Comparison of ENCODE assay signal across 12 cellular contexts in genomic region chr5:14212838-14213237, GRCh38.
DNase-seq lines count a peak whose midpoint lies in the region; ATAC-seq and TF ChIP-seq lines count a peak whose summit lies in the region.
"Had no signal": no experiment of that assay in that cellular context is flagged by ENCODE, and none has a peak within 500 bp of the region (broad histone marks: within the 10 kb centered on the region; RNA-seq: fewer than 3 reads in every experiment).

No MANE protein-coding gene starts in this region.

- peaks cover 94% of the 10 kb centered on the region for H3K4me1 ChIP-seq in GM23248 (ENCODE audit: insufficient read depth)

- H3K9me3 Mint-ChIP-seq in IgD-negative memory B cell, result peaks cover 0 to 2% (median 0%) of the 10 kb centered on the region in 3 donors
- H3K9me3 Mint-ChIP-seq in naive B cell, result peaks cover 0 to 2% (median 0%) of the 10 kb centered on the region in 7 donors

- no peak overlapping the region for H3K9ac ChIP-seq in GM23248

- peaks cover 89% of the 10 kb centered on the region for H3F3A ChIP-seq in GM23248 (ENCODE audit: insufficient read depth)

- no peaks in the 10 kb centered on the region for H3K9me2 ChIP-seq in GM23248 (ENCODE audit: insufficient read depth)

- H3K79me2 ChIP-seq in GM23248 (ENCODE audit: insufficient read depth), result peaks cover 100% of the 10 kb centered on the region

- DNase-seq in GM23248 (no peak), naive B cell (no peak), Right ventricle myocardium inferior (ENCODE audit: missing footprints) (no peak), NCI-H526 treated with DMSO at 0.1 percent for 48 hours (lab: John Stamatoyannopoulos, UW) (no peak)
- DNase-seq in activated CD4-positive, alpha-beta T cell treated with anti-CD3 and anti-CD28 coated beads for 4 hours, result no peak
- DNase-seq: activated CD4-positive, CD25-positive, alpha-beta regulatory T cell treated with anti-CD3 and anti-CD28 coated beads, Interleukin-2, amount 50 U/mL, for 72 hours; effector CD4-positive, alpha-beta T cell; NCI-H1092; stimulated activated naive CD4-positive, alpha-beta T cell treated with Interleukin-2 at 50 U/mL for 16 hours had no signal

- peaks cover 7% of the 10 kb centered on the region for H3K36me3 ChIP-seq in GM23248 (ENCODE audit: low read depth)

- WGBS in GM23248 (ENCODE audit: low coverage in 1 of 2, low lambda C conversion rate in 2 of 2, missing lambda C conversion rate in 2 of 2), 2 experiments, result 76 to 77% methylated on average over 4 of the region's 4 CpGs

- H3K4me3 Mint-ChIP-seq in IgD-negative memory B cell (peak overlapping the region; percentile 70 to 87 (median 84)), naive B cell (peak overlapping the region; percentile 8 to 78 (median 72))

- no peak overlapping the region for H3K4me2 ChIP-seq in GM23248 (ENCODE audit: unreplicated experiment)

- H3K9me3 ChIP-seq in GM23248 (ENCODE audit: low read depth), result no peaks in the 10 kb centered on the region

- peak overlapping the region; percentile 86; the same call in 1 of the 2 replicates for H3K27ac ChIP-seq in GM23248

- ATAC-seq in GM18517 (IDR thresholded peaks at IDR 0.05; ENCODE audit: unreplicated experiment) (peak; percentile 34), naive B cell (ENCODE audit: low read depth in 2 of 2) (peak; percentile 42), Right ventricle myocardium inferior (no peak), SK-N-SH treated with all-trans-retinoic acid at 6 μM for 48 hours (no peak)

- H2AFZ ChIP-seq in GM23248, result no peak overlapping the region

- in situ Hi-C loops in GM23248 (cut with MboI), result no loop called here

- H3K27me3 ChIP-seq in GM23248 (replicated peaks; ENCODE audit: insufficient read depth), result no peaks in the 10 kb centered on the region

- intact Hi-C loops in Right ventricle myocardium inferior (cut with DNase I), result no loop called here

- H3K36me3 Mint-ChIP-seq in IgD-negative memory B cell (no peaks in the 10 kb centered on the region), naive B cell (no peaks in the 10 kb centered on the region)

- H3K27me3 Mint-ChIP-seq in IgD-negative memory B cell, result no peaks in the 10 kb centered on the region
- no peaks in the 10 kb centered on the region for H3K27me3 Mint-ChIP-seq in naive B cell

- H4K20me1 ChIP-seq in GM23248 (ENCODE audit: insufficient read depth), result peaks cover 28% of the 10 kb centered on the region

- peak overlapping the region; percentile 95 to 98 (median 97) for H3K27ac Mint-ChIP-seq in IgD-negative memory B cell
- H3K27ac Mint-ChIP-seq in naive B cell, result peak overlapping the region; percentile 87 to 97 (median 94)

- no peak overlapping the region for H3K4me3 ChIP-seq in GM23248

- peaks cover 50 to 83% (median 63%) of the 10 kb centered on the region in 3 donors for H3K4me1 Mint-ChIP-seq in IgD-negative memory B cell
- peaks cover 71 to 90% (median 86%) of the 10 kb centered on the region in 3 donors for H3K4me1 Mint-ChIP-seq in naive B cell

TF ChIP-seq in SK-N-SH treated with all-trans-retinoic acid at 6 μM for 48 hours, 23 proteins besides CTCF, POLR2A, EP300 and RAD21:
- TF ChIP-seq RARB (CRISPR knock-in tag; IDR thresholded peaks at IDR 0.05) (no peak), POU6F1 (CRISPR knock-in tag; IDR thresholded peaks at IDR 0.05; ENCODE audit: borderline replicate concordance, low read depth) (no peak), ZFP30 (CRISPR knock-in tag; IDR thresholded peaks at IDR 0.05) (no peak), ZNF8 (CRISPR knock-in tag; IDR thresholded peaks at IDR 0.05) (no peak), ISL1 (CRISPR knock-in tag; IDR thresholded peaks at IDR 0.05) (no peak), ESRRG (CRISPR knock-in tag; IDR thresholded peaks at IDR 0.05) (no peak), OSR1 (CRISPR knock-in tag; IDR thresholded peaks at IDR 0.05) (no peak), ARNTL (CRISPR knock-in tag; IDR thresholded peaks at IDR 0.05; ENCODE audit: borderline replicate concordance, low read depth) (no peak), SNAI2 (CRISPR knock-in tag; IDR thresholded peaks at IDR 0.05) (no peak), ZFP3 (CRISPR knock-in tag; IDR thresholded peaks at IDR 0.05) (no peak), TOX (CRISPR knock-in tag; IDR thresholded peaks at IDR 0.05; ENCODE audit: borderline replicate concordance) (no peak), TCF4 (CRISPR knock-in tag; IDR thresholded peaks at IDR 0.05; ENCODE audit: borderline replicate concordance) (no peak), BACH2 (CRISPR knock-in tag; IDR thresholded peaks at IDR 0.05; ENCODE audit: borderline replicate concordance) (no peak), ZC3H10 (CRISPR knock-in tag; IDR thresholded peaks at IDR 0.05) (no peak), CSDC2 (CRISPR knock-in tag; IDR thresholded peaks at IDR 0.05) (no peak), GLIS3 (CRISPR knock-in tag; IDR thresholded peaks at IDR 0.05) (no peak)
- TF ChIP-seq, protein P1, sequence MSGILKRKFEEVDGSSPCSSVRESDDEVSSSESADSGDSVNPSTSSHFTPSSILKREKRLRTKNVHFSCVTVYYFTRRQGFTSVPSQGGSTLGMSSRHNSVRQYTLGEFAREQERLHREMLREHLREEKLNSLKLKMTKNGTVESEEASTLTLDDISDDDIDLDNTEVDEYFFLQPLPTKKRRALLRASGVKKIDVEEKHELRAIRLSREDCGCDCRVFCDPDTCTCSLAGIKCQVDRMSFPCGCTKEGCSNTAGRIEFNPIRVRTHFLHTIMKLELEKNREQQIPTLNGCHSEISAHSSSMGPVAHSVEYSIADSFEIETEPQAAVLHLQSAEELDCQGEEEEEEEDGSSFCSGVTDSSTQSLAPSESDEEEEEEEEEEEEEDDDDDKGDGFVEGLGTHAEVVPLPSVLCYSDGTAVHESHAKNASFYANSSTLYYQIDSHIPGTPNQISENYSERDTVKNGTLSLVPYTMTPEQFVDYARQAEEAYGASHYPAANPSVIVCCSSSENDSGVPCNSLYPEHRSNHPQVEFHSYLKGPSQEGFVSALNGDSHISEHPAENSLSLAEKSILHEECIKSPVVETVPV (CRISPR knock-in tag; IDR thresholded peaks at IDR 0.05), result no peak
- TF ChIP-seq, protein P2, sequence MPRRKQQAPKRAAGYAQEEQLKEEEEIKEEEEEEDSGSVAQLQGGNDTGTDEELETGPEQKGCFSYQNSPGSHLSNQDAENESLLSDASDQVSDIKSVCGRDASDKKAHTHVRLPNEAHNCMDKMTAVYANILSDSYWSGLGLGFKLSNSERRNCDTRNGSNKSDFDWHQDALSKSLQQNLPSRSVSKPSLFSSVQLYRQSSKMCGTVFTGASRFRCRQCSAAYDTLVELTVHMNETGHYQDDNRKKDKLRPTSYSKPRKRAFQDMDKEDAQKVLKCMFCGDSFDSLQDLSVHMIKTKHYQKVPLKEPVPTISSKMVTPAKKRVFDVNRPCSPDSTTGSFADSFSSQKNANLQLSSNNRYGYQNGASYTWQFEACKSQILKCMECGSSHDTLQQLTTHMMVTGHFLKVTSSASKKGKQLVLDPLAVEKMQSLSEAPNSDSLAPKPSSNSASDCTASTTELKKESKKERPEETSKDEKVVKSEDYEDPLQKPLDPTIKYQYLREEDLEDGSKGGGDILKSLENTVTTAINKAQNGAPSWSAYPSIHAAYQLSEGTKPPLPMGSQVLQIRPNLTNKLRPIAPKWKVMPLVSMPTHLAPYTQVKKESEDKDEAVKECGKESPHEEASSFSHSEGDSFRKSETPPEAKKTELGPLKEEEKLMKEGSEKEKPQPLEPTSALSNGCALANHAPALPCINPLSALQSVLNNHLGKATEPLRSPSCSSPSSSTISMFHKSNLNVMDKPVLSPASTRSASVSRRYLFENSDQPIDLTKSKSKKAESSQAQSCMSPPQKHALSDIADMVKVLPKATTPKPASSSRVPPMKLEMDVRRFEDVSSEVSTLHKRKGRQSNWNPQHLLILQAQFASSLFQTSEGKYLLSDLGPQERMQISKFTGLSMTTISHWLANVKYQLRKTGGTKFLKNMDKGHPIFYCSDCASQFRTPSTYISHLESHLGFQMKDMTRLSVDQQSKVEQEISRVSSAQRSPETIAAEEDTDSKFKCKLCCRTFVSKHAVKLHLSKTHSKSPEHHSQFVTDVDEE (CRISPR knock-in tag; IDR thresholded peaks at IDR 0.05), result no peak
- TF ChIP-seq, protein P3, sequence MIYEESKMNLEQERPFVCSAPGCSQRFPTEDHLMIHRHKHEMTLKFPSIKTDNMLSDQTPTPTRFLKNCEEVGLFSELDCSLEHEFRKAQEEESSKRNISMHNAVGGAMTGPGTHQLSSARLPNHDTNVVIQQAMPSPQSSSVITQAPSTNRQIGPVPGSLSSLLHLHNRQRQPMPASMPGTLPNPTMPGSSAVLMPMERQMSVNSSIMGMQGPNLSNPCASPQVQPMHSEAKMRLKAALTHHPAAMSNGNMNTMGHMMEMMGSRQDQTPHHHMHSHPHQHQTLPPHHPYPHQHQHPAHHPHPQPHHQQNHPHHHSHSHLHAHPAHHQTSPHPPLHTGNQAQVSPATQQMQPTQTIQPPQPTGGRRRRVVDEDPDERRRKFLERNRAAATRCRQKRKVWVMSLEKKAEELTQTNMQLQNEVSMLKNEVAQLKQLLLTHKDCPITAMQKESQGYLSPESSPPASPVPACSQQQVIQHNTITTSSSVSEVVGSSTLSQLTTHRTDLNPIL (CRISPR knock-in tag; IDR thresholded peaks at IDR 0.05; ENCODE audit: low read depth), result no peak

Comparison
In these comparisons a context has a peak if more than half of its experiments do, and no peak if none do; other contexts are left out.
1. ATAC-seq: peak in GM18517 (single experiment) and naive B cell (2 of 2); none in Right ventricle myocardium inferior (single experiment) and SK-N-SH treated with all-trans-retinoic acid at 6 μM for 48 hours (single experiment).